9 cellular contexts compared by ENCODE assay signal in genomic region chr17:60600490-60601431, GRCh38. TPM values are rescaled to one million over a fixed set of nuclear protein-coding genes. Genes with fewer than 3 reads are reported as not detected.
DNase-seq lines count a peak whose midpoint lies in the region; ATAC-seq, FAIRE-seq and TF ChIP-seq lines count a peak whose summit lies in the region.
"Had no signal": no experiment of that assay in that cellular context is flagged by ENCODE, and none has a peak within 500 bp of the region (broad histone marks: within the 10 kb centered on the region; RNA-seq: fewer than 3 reads in every experiment).

No MANE protein-coding gene starts in this region.

- peaks cover 19% of the 10 kb centered on the region for H3K4me1 ChIP-seq in endothelial cell of umbilical vein (ENCODE audit: control insufficient read depth, extremely low read depth, insufficient read depth, low read length)

- H4K20me1 ChIP-seq in endothelial cell of umbilical vein (replicated peaks; ENCODE audit: control insufficient read depth, extremely low read depth, insufficient read depth, low read length), result peaks cover 3% of the 10 kb centered on the region

- peak; percentile 80 for DNase-seq in HS-27A (ENCODE audit: low read depth)
- DNase-seq in NOMO-1 (lab: John Stamatoyannopoulos, UW; ENCODE audit: unreplicated experiment in 2 of 2), result peak; percentile 53 to 66
- peak; percentile 48 for DNase-seq in activated CD8-positive, alpha-beta memory T cell treated with anti-CD3 and anti-CD28 coated beads, Interleukin-2, amount 50 U/mL, for 4 hours
- peak; percentile 92 for DNase-seq in endothelial cell of umbilical vein (ENCODE audit: low read depth, low spot score)
- peak; percentile 55 for DNase-seq in middle frontal gyrus (ENCODE audit: extremely low spot score, low spot score)
- peak; percentile 37 to 42 for DNase-seq in stimulated activated CD8-positive, alpha-beta memory T cell treated with anti-CD3 and anti-CD28 coated beads, Interleukin-2, amount 100 ng/mL, for 48 hours (ENCODE audit: low read depth in 2 of 2)

- CTCF ChIA-PET in endothelial cell of umbilical vein (lab: Charles Lee), result interaction anchor here (0.6 to 7.4 kb wide), 19 partner anchors 10 to 161 kb away, joined by 3 to 162 read pairs (median 4); partner anchors contain the start of gene APPBP2

- peaks cover 55% of the 10 kb centered on the region for H3K79me2 ChIP-seq in endothelial cell of umbilical vein (ENCODE audit: control insufficient read depth, insufficient read depth, low read length)

- POLR2A ChIA-PET in endothelial cell of umbilical vein (lab: Charles Lee), result interaction anchor here (0.5 to 1.9 kb wide), 8 partner anchors 27 to 77 kb away, joined by 3 to 24 read pairs (median 4); partner anchors contain the start of gene APPBP2

- H3K36me3 ChIP-seq in endothelial cell of umbilical vein (ENCODE audit: control insufficient read depth in 2 of 2, extremely low read depth in 1 of 2, insufficient read depth in 2 of 2, low read length in 2 of 2), result no peaks in the 10 kb centered on the region

- TF ChIP-seq CTCF in C4-2B (conservative IDR thresholded peaks at IDR 0.05) (peak; percentile 91), endothelial cell of umbilical vein (IDR thresholded peaks at IDR 0.05; ENCODE audit: extremely low read depth in 1 of 2, insufficient read depth in 1 of 2, low read depth in 1 of 2, low read length in 2 of 2) (peak; percentile 73 to 86)

- no peaks in the 10 kb centered on the region for H3K9me1 ChIP-seq in endothelial cell of umbilical vein (replicated peaks; ENCODE audit: control insufficient read depth, extremely low read depth, insufficient read depth, low read length)

- intact Hi-C loops in endothelial cell of umbilical vein (cut with micrococcal nuclease), result loop anchor here (1.0 kb wide), 4 partner anchors 23 to 77 kb away; partner anchors contain the start of genes APPBP2 and BCAS3

- no peak for TF ChIP-seq POLR2A in endothelial cell of umbilical vein (IDR thresholded peaks at IDR 0.05; ENCODE audit: low read depth, low read length)

- H2AFZ ChIP-seq in endothelial cell of umbilical vein (ENCODE audit: low read depth, low read length), result peak overlapping the region; percentile 67

- H3K4me2 ChIP-seq in endothelial cell of umbilical vein (ENCODE audit: insufficient read depth, low read length), result peak overlapping the region; percentile 96

- ATAC-seq in GM19438 (IDR thresholded peaks at IDR 0.05; ENCODE audit: low read depth, unreplicated experiment), result peak; percentile 9

- no peaks in the 10 kb centered on the region for H3K27me3 ChIP-seq in endothelial cell of umbilical vein (ENCODE audit: control insufficient read depth in 2 of 2, insufficient read depth in 2 of 2, low read length in 2 of 2)

- H3K27ac ChIP-seq in C4-2B, result peak overlapping the region; percentile 92
- H3K27ac ChIP-seq in endothelial cell of umbilical vein (ENCODE audit: insufficient read depth, low read depth, low read length), result peak overlapping the region; percentile 74

- FAIRE-seq in endothelial cell of umbilical vein (lab: Jason Lieb, UNC), result peak; percentile 85
- FAIRE-seq: colon had no signal

- no peaks in the 10 kb centered on the region for H3K9me3 ChIP-seq in endothelial cell of umbilical vein (replicated peaks; ENCODE audit: control insufficient read depth, insufficient read depth, low read length)

- dilution Hi-C loops in endothelial cell of umbilical vein (cut with MboI; ENCODE audit: extremely low pct_ligation_motif_present, low sequenced_read_pairs), result no loop called here

- H3K4me3 ChIP-seq in endothelial cell of umbilical vein (replicated peaks in 1 of 3; ENCODE audit: insufficient read depth in 1 of 3, low read depth in 1 of 3, low read length in 3 of 3), result peak overlapping the region; percentile 63 to 98 (median 96)

- peak overlapping the region; percentile 84 for H3K9ac ChIP-seq in endothelial cell of umbilical vein (replicated peaks; ENCODE audit: extremely low read depth, insufficient read depth, low read length)

- TSS peak; percentile 28 for BruUV-seq in endothelial cell of umbilical vein (replicated peaks; lab: Mats Ljungman, UMichigan)

TF ChIP-seq in endothelial cell of umbilical vein, 7 proteins besides CTCF, POLR2A, EP300 and RAD21:
- TF ChIP-seq POLR2AphosphoS5 (IDR thresholded peaks at IDR 0.05; ENCODE audit: insufficient read depth, low read depth, low read length) (no peak), GATA2 (IDR thresholded peaks at IDR 0.05; ENCODE audit: insufficient read depth, insufficient read length, low read depth, low read length) (no peak), EZH2 (IDR thresholded peaks at IDR 0.05; ENCODE audit: borderline replicate concordance, low read depth, low read length, severe bottlenecking) (no peak), FOS (IDR thresholded peaks at IDR 0.05; ENCODE audit: borderline replicate concordance, insufficient read depth, low read length) (no peak), MYC (IDR thresholded peaks at IDR 0.05; ENCODE audit: low read depth, low read length) (no peak), JUN (IDR thresholded peaks at IDR 0.05; ENCODE audit: borderline replicate concordance, insufficient read depth, insufficient read length, low read depth) (no peak), MAX (IDR thresholded peaks at IDR 0.05; ENCODE audit: insufficient read depth, insufficient read length) (no peak)
TF ChIP-seq in endothelial cell of umbilical vein: peak in this region for 0.

RNA-seq across cellular contexts. Expression of gene PPM1D, which starts 0.8 kb away (rescaled TPM):
- 18.6 and 19.0 TPM in 2 replicates for total RNA-seq in endothelial cell of umbilical vein
- 7.0 and 7.9 TPM in 2 replicates for polyA plus RNA-seq in endothelial cell of umbilical vein
- polyA plus RNA-seq in endothelial cell of umbilical vein (2011; cell fraction: cytosol; rRNA removed), result 8.9 and 10.4 TPM in 2 replicates
- 9.4 and 10.8 TPM in 2 replicates for polyA plus RNA-seq in endothelial cell of umbilical vein (2011; cell fraction: nucleus; rRNA removed)
- 13.5 and 14.6 TPM in 2 replicates for polyA plus RNA-seq in endothelial cell of umbilical vein (2012)
- polyA minus RNA-seq in endothelial cell of umbilical vein, result 21.1 and 21.2 TPM in 2 replicates
- 8.6 TPM for polyA minus RNA-seq in endothelial cell of umbilical vein (2011; cell fraction: cytosol; rRNA and poly(A)+ RNA removed)
- 12.6 and 14.8 TPM in 2 replicates for polyA minus RNA-seq in endothelial cell of umbilical vein (2011; cell fraction: nucleus; rRNA and poly(A)+ RNA removed)

Comparison
In these comparisons a context has a peak if more than half of its experiments do, and no peak if none do; other contexts are left out.
1. Peak in every context shown above with its lines: DNase-seq, ATAC-seq, H3K4me3 ChIP-seq and H3K27ac ChIP-seq.
2. DNase-seq: peak in every context shown above with its lines; median percentile 92 in endothelial cell of umbilical vein; 80 in HS-27A; 60 in NOMO-1; 55 in middle frontal gyrus; 48 in activated CD8-positive, alpha-beta memory T cell treated with anti-CD3 and anti-CD28 coated beads, Interleukin-2, amount 50 U/mL, for 4 hours; 40 in stimulated activated CD8-positive, alpha-beta memory T cell treated with anti-CD3 and anti-CD28 coated beads, Interleukin-2, amount 100 ng/mL, for 48 hours.